In genomic region chr6:159646136-159646535, GRCh38 we compare ENCODE assay signal across 16 cellular contexts.
"Had no signal": no experiment of that assay in that cellular context is flagged by ENCODE, and none has a peak within 500 bp of the region (broad histone marks: within the 10 kb centered on the region; RNA-seq: fewer than 3 reads in every experiment).

No MANE protein-coding gene starts in this region.

- H3K4me3 ChIP-seq: ascending aorta, lung, right atrium auricular region, smooth muscle cell had no signal

- H3K36me3 Mint-ChIP-seq: activated naive CD4-positive, alpha-beta T cell treated with anti-CD3 and anti-CD28 coated beads, Interleukin-2, amount 10 ng/mL, durations not matched to agents 7 days and 5 days; mesothelial cell of epicardium had no signal

- H3K4me1 Mint-ChIP-seq: activated naive CD4-positive, alpha-beta T cell treated with anti-CD3 and anti-CD28 coated beads, Interleukin-2, amount 10 ng/mL, durations not matched to agents 7 days and 5 days; mesothelial cell of epicardium had no signal

- DNase-seq: activated CD4-positive, alpha-beta T cell treated with anti-CD3 and anti-CD28 coated beads, Interleukin-2, amount 10 ng/mL, durations not matched to agents 7 days and 5 days; activated CD8-positive, alpha-beta T cell treated with anti-CD3 and anti-CD28 coated beads, Interleukin-2, amount 10 ng/mL, durations not matched to agents 7 days and 5 days; activated naive CD4-positive, alpha-beta T cell treated with anti-CD3 and anti-CD28 coated beads, Interleukin-2, amount 10 ng/mL, durations not matched to agents 7 days and 5 days; activated naive CD8-positive, alpha-beta T cell treated with anti-CD3 and anti-CD28 coated beads, Interleukin-2, amount 50 U/mL, for 24 hours; activated T-cell treated with anti-CD3 and anti-CD28 coated beads, Interleukin-2, amount 50 U/mL, for 24 hours; cortex of kidney; glutamatergic neuron; hippocampal formation; stimulated activated CD4-positive, alpha-beta T cell treated with anti-CD3 and anti-CD28 coated beads, Interleukin-4, amount 100 ng/mL, for 4 hours; stimulated activated naive CD4-positive, alpha-beta T cell had no signal

- H3K27me3 Mint-ChIP-seq: activated CD4-positive, alpha-beta T cell treated with anti-CD3 and anti-CD28 coated beads, Interleukin-2, amount 10 ng/mL, durations not matched to agents 7 days and 5 days; activated naive CD4-positive, alpha-beta T cell treated with anti-CD3 and anti-CD28 coated beads, Interleukin-2, amount 10 ng/mL, durations not matched to agents 7 days and 5 days; activated naive CD8-positive, alpha-beta T cell treated with anti-CD3 and anti-CD28 coated beads, Interleukin-2, amount 50 U/mL, for 24 hours; activated T-cell treated with anti-CD3 and anti-CD28 coated beads, Interleukin-2, amount 50 U/mL, for 24 hours; progenitor cell of endocrine pancreas had no signal

- H3K27ac Mint-ChIP-seq: activated CD4-positive, alpha-beta T cell treated with anti-CD3 and anti-CD28 coated beads, Interleukin-2, amount 10 ng/mL, durations not matched to agents 7 days and 5 days; activated CD8-positive, alpha-beta T cell treated with anti-CD3 and anti-CD28 coated beads, Interleukin-2, amount 10 ng/mL, durations not matched to agents 7 days and 5 days; activated naive CD4-positive, alpha-beta T cell treated with anti-CD3 and anti-CD28 coated beads, Interleukin-2, amount 10 ng/mL, durations not matched to agents 7 days and 5 days; activated naive CD8-positive, alpha-beta T cell treated with anti-CD3 and anti-CD28 coated beads, Interleukin-2, amount 50 U/mL, for 24 hours; activated T-cell treated with anti-CD3 and anti-CD28 coated beads, Interleukin-2, amount 50 U/mL, for 24 hours; mesothelial cell of epicardium; progenitor cell of endocrine pancreas had no signal

- H3K4me3 Mint-ChIP-seq: activated CD4-positive, alpha-beta T cell treated with anti-CD3 and anti-CD28 coated beads, Interleukin-2, amount 10 ng/mL, durations not matched to agents 7 days and 5 days; activated CD8-positive, alpha-beta T cell treated with anti-CD3 and anti-CD28 coated beads, Interleukin-2, amount 10 ng/mL, durations not matched to agents 7 days and 5 days; activated naive CD4-positive, alpha-beta T cell treated with anti-CD3 and anti-CD28 coated beads, Interleukin-2, amount 10 ng/mL, durations not matched to agents 7 days and 5 days; activated naive CD8-positive, alpha-beta T cell treated with anti-CD3 and anti-CD28 coated beads, Interleukin-2, amount 50 U/mL, for 24 hours; activated T-cell treated with anti-CD3 and anti-CD28 coated beads, Interleukin-2, amount 50 U/mL, for 24 hours; mesothelial cell of epicardium had no signal

- H3K9me3 Mint-ChIP-seq: activated CD4-positive, alpha-beta T cell treated with anti-CD3 and anti-CD28 coated beads, Interleukin-2, amount 10 ng/mL, durations not matched to agents 7 days and 5 days; activated naive CD4-positive, alpha-beta T cell treated with anti-CD3 and anti-CD28 coated beads, Interleukin-2, amount 10 ng/mL, durations not matched to agents 7 days and 5 days; activated T-cell treated with anti-CD3 and anti-CD28 coated beads, Interleukin-2, amount 50 U/mL, for 24 hours had no signal
